ENCODE assay signal across 21 cellular contexts in genomic region chr1:96955307-96956012, GRCh38.
"Had no signal": no experiment of that assay in that cellular context is flagged by ENCODE, and none has a peak within 500 bp of the region (broad histone marks: within the 10 kb centered on the region; RNA-seq: fewer than 3 reads in every experiment).

No MANE protein-coding gene starts in this region.

- H3K4me3 Mint-ChIP-seq: naive thymus-derived CD4-positive, alpha-beta T cell; nephron; neural progenitor cell; stimulated activated effector memory CD8-positive, alpha-beta T cell treated with anti-CD3 and anti-CD28 coated beads, Interleukin-12 subunit alpha, Interleukin-12 subunit beta, amount 100 ng/mL, for 72 hours had no signal

- H3K4me1 Mint-ChIP-seq: naive thymus-derived CD4-positive, alpha-beta T cell; nephron; stimulated activated effector memory CD8-positive, alpha-beta T cell treated with anti-CD3 and anti-CD28 coated beads, Interleukin-12 subunit alpha, Interleukin-12 subunit beta, amount 100 ng/mL, for 72 hours had no signal

- H3K27ac Mint-ChIP-seq: naive thymus-derived CD4-positive, alpha-beta T cell; nephron; neural progenitor cell; progenitor cell of endocrine pancreas; stimulated activated effector memory CD8-positive, alpha-beta T cell treated with anti-CD3 and anti-CD28 coated beads, Interleukin-12 subunit alpha, Interleukin-12 subunit beta, amount 100 ng/mL, for 72 hours had no signal

- H3K36me3 Mint-ChIP-seq: naive thymus-derived CD4-positive, alpha-beta T cell; neural progenitor cell; stimulated activated effector memory CD8-positive, alpha-beta T cell treated with anti-CD3 and anti-CD28 coated beads, Interleukin-12 subunit alpha, Interleukin-12 subunit beta, amount 100 ng/mL, for 72 hours had no signal

- H3K9me3 Mint-ChIP-seq: nephron; neural progenitor cell; stimulated activated effector memory CD8-positive, alpha-beta T cell treated with anti-CD3 and anti-CD28 coated beads, Interleukin-12 subunit alpha, Interleukin-12 subunit beta, amount 100 ng/mL, for 72 hours had no signal

- DNase-seq: dorsolateral prefrontal cortex; effector CD4-positive, alpha-beta T cell; foreskin fibroblast; gastrocnemius medialis; head of caudate nucleus; kidney; left lung; mesendoderm; midbrain; naive thymus-derived CD4-positive, alpha-beta T cell; stimulated activated CD4-positive, alpha-beta T cell treated with anti-CD3 and anti-CD28 coated beads, Interleukin-2, amount 100 ng/mL, for 24 hours; stimulated activated CD4-positive, alpha-beta T cell treated with anti-CD3 and anti-CD28 coated beads, Interleukin-4, amount 100 ng/mL, for 24 hours; stimulated activated naive CD4-positive, alpha-beta T cell treated with Interleukin-2 at 50 U/mL for 16 hours; stomach; thyroid gland; trophoblast cell had no signal

- ATAC-seq: gastrocnemius medialis; left lung; naive thymus-derived CD4-positive, alpha-beta T cell; sciatic nerve; stimulated activated effector memory CD8-positive, alpha-beta T cell treated with anti-CD3 and anti-CD28 coated beads, Interleukin-12 subunit alpha, Interleukin-12 subunit beta, amount 100 ng/mL, for 72 hours had no signal

- H3K27me3 Mint-ChIP-seq: progenitor cell of endocrine pancreas had no signal
